ENCODE assay signal across 9 cellular contexts in the genomic region with DNA sequence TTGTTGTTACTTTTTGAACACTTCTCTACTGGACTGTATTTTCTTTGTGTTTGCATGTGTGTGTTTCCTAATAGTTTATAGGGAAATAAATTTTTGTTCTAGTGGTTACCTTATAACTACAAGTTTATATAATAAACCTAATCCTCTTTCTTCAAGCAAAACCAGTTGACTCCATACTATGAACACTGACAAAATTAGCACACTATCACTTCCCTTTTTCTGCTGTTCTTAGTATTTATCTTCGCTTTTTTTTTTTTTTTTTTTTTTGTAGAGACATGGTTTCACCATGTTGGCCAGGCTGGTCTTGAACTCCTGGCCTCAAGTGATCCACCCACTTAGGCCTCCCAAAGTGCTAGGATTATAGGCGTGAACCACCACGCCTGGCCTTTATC. TPM values are rescaled to one million over a fixed set of nuclear protein-coding genes. Genes with fewer than 3 reads are reported as not detected.
DNase-seq lines count a peak whose midpoint lies in the region; ATAC-seq and TF ChIP-seq lines count a peak whose summit lies in the region.
"Had no signal": no experiment of that assay in that cellular context is flagged by ENCODE, and none has a peak within 500 bp of the region (broad histone marks: within the 10 kb centered on the region; RNA-seq: fewer than 3 reads in every experiment).

No MANE protein-coding gene starts in this region.

- H3K9me3 Mint-ChIP-seq in Calu3 (ENCODE audit: low read depth, unreplicated experiment): peaks cover 7% of the 10 kb centered on the region
- peaks cover 2% of the 10 kb centered on the region for H3K9me3 Mint-ChIP-seq in activated CD8-positive, alpha-beta memory T cell treated with anti-CD3 and anti-CD28 coated beads, Interleukin-2, amount 10 ng/mL, durations not matched to agents 7 days and 5 days (ENCODE audit: low read depth)

- H3K36me3 Mint-ChIP-seq in Calu3 (ENCODE audit: insufficient read depth, unreplicated experiment): no peaks in the 10 kb centered on the region
- H3K36me3 Mint-ChIP-seq in activated CD8-positive, alpha-beta memory T cell treated with anti-CD3 and anti-CD28 coated beads, Interleukin-2, amount 10 ng/mL, durations not matched to agents 7 days and 5 days: no peaks in the 10 kb centered on the region

- no peak for TF ChIP-seq CTCF in Calu3 (IDR thresholded peaks at IDR 0.05; ENCODE audit: unreplicated experiment)

- intact Hi-C loops in Calu3 (cut with micrococcal nuclease; ENCODE audit: unreplicated experiment): no loop called here

- DNase-seq in Calu3 (no peak), NOMO-1 (lab: John Stamatoyannopoulos, UW; ENCODE audit: unreplicated experiment in 2 of 2) (peak; percentile 76 to 79), germinal center (ENCODE audit: low spot score) (peak; percentile 60), NCI-H1048 (lab: John Stamatoyannopoulos, UW) (no peak), SHP77 treated with DMSO at 0.1 percent for 48 hours (lab: John Stamatoyannopoulos, UW) (no peak)
- DNase-seq in activated CD8-positive, alpha-beta memory T cell treated with anti-CD3 and anti-CD28 coated beads, Interleukin-2, amount 10 ng/mL, durations not matched to agents 7 days and 5 days: no peak

- H3K4me3 Mint-ChIP-seq in Calu3 (ENCODE audit: low read depth, unreplicated experiment): no peak overlapping the region
- H3K4me3 Mint-ChIP-seq in activated CD8-positive, alpha-beta memory T cell treated with anti-CD3 and anti-CD28 coated beads, Interleukin-2, amount 10 ng/mL, durations not matched to agents 7 days and 5 days: no peak overlapping the region

- H3K4me1 Mint-ChIP-seq in Calu3 (ENCODE audit: low read depth, unreplicated experiment): peaks cover 27% of the 10 kb centered on the region
- peaks cover 22% of the 10 kb centered on the region for H3K4me1 Mint-ChIP-seq in activated CD8-positive, alpha-beta memory T cell treated with anti-CD3 and anti-CD28 coated beads, Interleukin-2, amount 10 ng/mL, durations not matched to agents 7 days and 5 days

- CTCF ChIA-PET in Calu3 (lab: Charles Lee): interaction anchor here (0.8 to 1.3 kb wide), 6 partner anchors 16 to 248 kb away, joined by 3 to 14 read pairs (median 4); no protein-coding TSS in a partner anchor
- CTCF ChIA-PET in activated CD8-positive, alpha-beta memory T cell treated with anti-CD3 and anti-CD28 coated beads, Interleukin-2, amount 10 ng/mL, durations not matched to agents 7 days and 5 days (lab: Charles Lee): interaction anchor here (1.4 kb wide), 1 partner anchor 9 kb away, joined by 3 read pairs; no protein-coding TSS in a partner anchor

- peak overlapping the region; percentile 70 for H3K27ac Mint-ChIP-seq in Calu3 (ENCODE audit: unreplicated experiment)
- no peak overlapping the region for H3K27ac Mint-ChIP-seq in activated CD8-positive, alpha-beta memory T cell treated with anti-CD3 and anti-CD28 coated beads, Interleukin-2, amount 10 ng/mL, durations not matched to agents 7 days and 5 days

- ATAC-seq in GM21526 (IDR thresholded peaks at IDR 0.05; ENCODE audit: low FRiP score, unreplicated experiment) (peak; percentile 62), GM19397 (IDR thresholded peaks at IDR 0.05; ENCODE audit: unreplicated experiment) (no peak)
- ATAC-seq in activated CD8-positive, alpha-beta memory T cell treated with anti-CD3 and anti-CD28 coated beads, Interleukin-2, amount 10 ng/mL, durations not matched to agents 7 days and 5 days: no peak

- no TSS peak for BruUV-seq in Calu3 (replicated peaks; lab: Mats Ljungman, UMichigan)

- no peaks in the 10 kb centered on the region for H3K27me3 Mint-ChIP-seq in Calu3 (ENCODE audit: unreplicated experiment)
- H3K27me3 Mint-ChIP-seq in activated CD8-positive, alpha-beta memory T cell treated with anti-CD3 and anti-CD28 coated beads, Interleukin-2, amount 10 ng/mL, durations not matched to agents 7 days and 5 days: peaks cover 7% of the 10 kb centered on the region

RNA-seq across cellular contexts. Expression of a gene that starts 25.0 kb away (rescaled TPM):
- 334 and 370 TPM in 2 replicates for total RNA-seq in Calu3 (2022)
- 100 to 1,000 TPM; 141 to 148 TPM for total RNA-seq in activated CD8-positive, alpha-beta memory T cell treated with anti-CD3 and anti-CD28 coated beads, Interleukin-2, amount 10 ng/mL, durations not matched to agents 7 days and 5 days

RNA-seq across cellular contexts. Expression of a gene that starts 30.8 kb away (rescaled TPM):
- total RNA-seq in Calu3 (2022): 183 and 200 TPM in 2 replicates
- 10 to 100 TPM; 90.0 to 93.6 TPM for total RNA-seq in activated CD8-positive, alpha-beta memory T cell treated with anti-CD3 and anti-CD28 coated beads, Interleukin-2, amount 10 ng/mL, durations not matched to agents 7 days and 5 days

RNA-seq across cellular contexts. Expression of a gene that starts 54.8 kb away (rescaled TPM):
- not detected in 2 replicates for total RNA-seq in Calu3 (2022)
- under 1 TPM; 0.28 to 0.41 TPM for total RNA-seq in activated CD8-positive, alpha-beta memory T cell treated with anti-CD3 and anti-CD28 coated beads, Interleukin-2, amount 10 ng/mL, durations not matched to agents 7 days and 5 days
- total RNA-seq: SK-MEL-5 had no signal

Comparison
In these comparisons a context has a peak if more than half of its experiments do, and no peak if none do; other contexts are left out.
1. DNase-seq: peak in NOMO-1 (2 of 2) and germinal center (single experiment); none in Calu3 (single experiment), NCI-H1048 (single experiment), activated CD8-positive, alpha-beta memory T cell treated with anti-CD3 and anti-CD28 coated beads, Interleukin-2, amount 10 ng/mL, durations not matched to agents 7 days and 5 days (single experiment) and SHP77 treated with DMSO at 0.1 percent for 48 hours (single experiment).